In the genomic region with DNA sequence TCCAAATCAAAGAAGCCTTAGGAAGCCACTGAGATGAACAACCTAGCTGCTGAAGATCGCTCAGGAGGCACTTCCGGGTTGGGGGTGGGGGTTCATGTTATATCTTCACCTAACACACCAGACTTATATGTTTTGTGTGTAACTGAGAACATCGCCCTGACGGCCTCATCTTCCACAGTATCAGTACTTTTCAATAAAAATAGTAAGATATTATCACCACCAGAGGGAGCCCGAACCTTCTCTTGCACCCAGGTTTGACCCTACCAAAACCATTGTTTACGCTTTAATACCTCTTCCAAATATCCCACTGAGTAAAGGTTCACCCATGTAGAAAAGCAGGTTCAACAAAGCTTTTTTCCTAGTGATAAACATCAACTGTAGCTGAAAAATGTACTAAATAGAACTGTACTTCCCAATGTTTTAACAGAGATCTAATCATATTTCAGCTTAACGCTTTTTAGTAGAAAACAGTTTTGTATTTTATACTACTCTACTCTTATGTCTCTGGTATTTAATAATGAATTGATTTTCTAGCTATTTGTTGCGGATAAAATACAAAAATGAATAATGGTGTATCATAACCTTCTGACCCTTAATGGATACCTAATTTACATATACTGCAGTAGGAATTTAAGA, we compare ENCODE assay signal across 8 cellular contexts.
DNase-seq lines count a peak whose midpoint lies in the region; ATAC-seq and TF ChIP-seq lines count a peak whose summit lies in the region.

No MANE protein-coding gene starts in this region.

- ATAC-seq in HG02588 (IDR thresholded peaks at IDR 0.05; ENCODE audit: unreplicated experiment), result peak; percentile 82
- ATAC-seq in SK-N-SH treated with all-trans-retinoic acid at 6 μM for 48 hours, result peak; percentile 91
- ATAC-seq in memory B cell (ENCODE audit: low read depth), result peak; percentile 79

- in situ Hi-C loops in ACHN (cut with HindIII; ENCODE audit: low pct_ligation_motif_present, low pct_unique_long_range_greater_than_20kb, low sequenced_read_pairs), result no loop called here

- H3K4me1 ChIP-seq in stomach, result peaks cover 0 to 6% (median 0%) of the 10 kb centered on the region in 4 donors

- H3K27ac ChIP-seq in dorsolateral prefrontal cortex (no peak overlapping the region), stomach (no peak overlapping the region)

- peaks cover 4% of the 10 kb centered on the region for H3K27me3 Mint-ChIP-seq in memory B cell

- no peaks in the 10 kb centered on the region for H3K36me3 Mint-ChIP-seq in memory B cell

- no peak for TF ChIP-seq POLR2A in stomach (IDR thresholded peaks at IDR 0.05)

- peaks cover 2% of the 10 kb centered on the region for H3K4me1 Mint-ChIP-seq in memory B cell

- intact Hi-C loops in dorsolateral prefrontal cortex (cut with DNase I) (loop anchor here (5.0 to 10.0 kb wide), 3 partner anchors 250 to 580 kb away; no protein-coding TSS in a partner anchor), stomach (cut with DNase I; ENCODE audit: low total_unique reads) (loop anchor here (10.0 kb wide), 1 partner anchor 250 kb away; no protein-coding TSS in a partner anchor)

- H3K27me3 ChIP-seq in dorsolateral prefrontal cortex (no peaks in the 10 kb centered on the region), stomach (no peaks in the 10 kb centered on the region)

- H3K4me3 Mint-ChIP-seq in memory B cell, result no peak overlapping the region

- peaks cover 0 to 8% (median 4%) of the 10 kb centered on the region in 4 donors for H3K36me3 ChIP-seq in stomach

- no peaks in the 10 kb centered on the region for H3K9me3 ChIP-seq in stomach

- H3K4me3 ChIP-seq in dorsolateral prefrontal cortex, result peak overlapping the region in 10 of 59 donors; percentile 1 to 31 (median 18)
- H3K4me3 ChIP-seq in stomach, result no peak overlapping the region

- DNase-seq in ACHN, result peak; percentile 53
- DNase-seq in NAMALWA (ENCODE audit: low spot score), result peak; percentile 90
- DNase-seq in dorsolateral prefrontal cortex, result no peak
- DNase-seq in memory B cell (ENCODE audit: low spot score in 2 of 2), result peak; percentile 25 to 58
- DNase-seq in stomach, result no peak

- WGBS in stomach, 5 donors, result 27 to 32% (median 29%) methylated on average over 8 of the region's 8 CpGs

- TF ChIP-seq CTCF in GM12873 (IDR thresholded peaks at IDR 0.05; ENCODE audit: insufficient read depth, low read depth, low read length, missing control alignments) (peak; percentile 64), dorsolateral prefrontal cortex (IDR thresholded peaks at IDR 0.05 in 54 of 56, conservative IDR thresholded peaks at IDR 0.05 in 2 of 56; ENCODE audit: low read depth in 1 of 56, partially characterized antibody in 56 of 56) (peak; percentile 61 to 85 (median 74)), stomach (IDR thresholded peaks at IDR 0.05) (peak in 3 of 7 experiments; percentile 37 to 65 (median 51))

- H3K27ac Mint-ChIP-seq in memory B cell, result no peak overlapping the region

- H3K9me3 Mint-ChIP-seq in memory B cell, result no peaks in the 10 kb centered on the region

- no peak for TF ChIP-seq EP300 in stomach (IDR thresholded peaks at IDR 0.05)

TF ChIP-seq in SK-N-SH treated with all-trans-retinoic acid at 6 μM for 48 hours, 23 proteins besides CTCF, POLR2A, EP300 and RAD21:
- TF ChIP-seq RARB (CRISPR knock-in tag; IDR thresholded peaks at IDR 0.05), result no peak
- no peak for TF ChIP-seq ZFP30 (CRISPR knock-in tag; IDR thresholded peaks at IDR 0.05)

Comparison
In these comparisons a context has a peak if more than half of its experiments do, and no peak if none do; other contexts are left out.
1. DNase-seq: peak in ACHN (single experiment), NAMALWA (single experiment) and memory B cell (2 of 2); none in dorsolateral prefrontal cortex (0 of 10) and stomach (single experiment).
2. Peak in every context shown above with its lines, with median percentiles within 50 percentile points of each other: ATAC-seq.